In the genomic region with DNA sequence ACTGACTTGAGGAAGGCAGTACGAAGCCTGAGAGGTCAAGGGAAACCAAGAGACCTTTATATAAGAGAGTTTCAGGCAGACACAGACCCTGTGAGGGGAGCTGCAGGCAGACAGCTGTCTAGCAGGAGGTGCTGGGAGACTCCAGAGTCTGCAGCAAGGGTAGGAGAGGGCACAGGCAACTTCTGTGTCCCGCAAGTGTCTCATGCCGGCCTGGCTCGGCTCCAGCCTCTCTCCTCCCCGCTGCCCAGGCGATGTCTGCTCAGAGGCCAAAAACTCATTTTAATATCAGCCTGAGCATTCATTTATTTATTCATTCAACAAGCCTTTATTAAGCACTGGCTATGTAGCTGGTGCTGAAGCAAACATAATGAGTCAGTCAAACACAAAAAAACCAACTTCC, we compare ENCODE assay signal across 18 cellular contexts.
DNase-seq lines count a peak whose midpoint lies in the region; ATAC-seq and TF ChIP-seq lines count a peak whose summit lies in the region.
"Had no signal": no experiment of that assay in that cellular context is flagged by ENCODE, and none has a peak within 500 bp of the region (broad histone marks: within the 10 kb centered on the region; RNA-seq: fewer than 3 reads in every experiment).

No MANE protein-coding gene starts in this region.

- in situ Hi-C loops in IMR-90 (cut with MboI; ENCODE audit: low sequenced_read_pairs) = no loop called here

- H3K79me2 ChIP-seq in mesendoderm (ENCODE audit: control insufficient read depth, insufficient read depth, low read length) = peaks cover 5% of the 10 kb centered on the region

- H3K27me3 ChIP-seq in IMR-90 (ENCODE audit: control insufficient read depth, insufficient read depth, low read length) (no peaks in the 10 kb centered on the region), mesendoderm (ENCODE audit: insufficient read depth, low read length, poor library complexity) (no peaks in the 10 kb centered on the region), sigmoid colon (no peaks in the 10 kb centered on the region), WERI-Rb-1 (ENCODE audit: insufficient read depth, low read depth, severe bottlenecking) (no peaks in the 10 kb centered on the region)
- H3K27me3 ChIP-seq: SJSA1 had no signal

- H3K4me2 ChIP-seq in IMR-90 (ENCODE audit: low read depth, low read length) (no peak overlapping the region), mesendoderm (ENCODE audit: low read length) (no peak overlapping the region)

- H3K56ac ChIP-seq in IMR-90 (ENCODE audit: extremely low read depth, insufficient read depth, low read length) (no peak overlapping the region), mesendoderm (ENCODE audit: low read length) (peak overlapping the region; percentile 62)

- H4K5ac ChIP-seq in IMR-90 (ENCODE audit: low read depth, low read length) (no peak overlapping the region), mesendoderm (ENCODE audit: low read length) (no peak overlapping the region)

- intact Hi-C loops in IMR-90 (cut with micrococcal nuclease) (no loop called here), sigmoid colon (cut with DNase I) (no loop called here)

- no peak overlapping the region for H2BK20ac ChIP-seq in IMR-90 (ENCODE audit: low read depth, low read length)

- no peak overlapping the region for H2AK9ac ChIP-seq in IMR-90 (replicated peaks; ENCODE audit: low read depth, low read length, poor library complexity)

- peaks cover 77% of the 10 kb centered on the region for H4K20me1 ChIP-seq in IMR-90 (ENCODE audit: insufficient read depth, low read length)

- ATAC-seq in IMR-90 (ENCODE audit: low read depth) = peak; percentile 52
- ATAC-seq in HG03571 (IDR thresholded peaks at IDR 0.05; ENCODE audit: unreplicated experiment) = no peak
- ATAC-seq: PC-3 had no signal

- H2BK15ac ChIP-seq in IMR-90 (ENCODE audit: low read depth, low read length) = no peak overlapping the region
- H2BK15ac ChIP-seq in mesendoderm (replicated peaks; ENCODE audit: low read depth) = no peak overlapping the region

- no peak overlapping the region for H3K18ac ChIP-seq in IMR-90 (ENCODE audit: low read depth, low read length)
- no peak overlapping the region for H3K18ac ChIP-seq in mesendoderm (ENCODE audit: low read length)

- H3K9me3 ChIP-seq in IMR-90 (ENCODE audit: control insufficient read depth, insufficient read depth, low read length) = no peaks in the 10 kb centered on the region
- no peaks in the 10 kb centered on the region for H3K9me3 ChIP-seq in sigmoid colon
- no peaks in the 10 kb centered on the region for H3K9me3 ChIP-seq in WERI-Rb-1 (ENCODE audit: severe bottlenecking)
- H3K9me3 ChIP-seq: HAP-1, SJSA1 had no signal

- H3K4me1 ChIP-seq in IMR-90 (ENCODE audit: control insufficient read depth, insufficient read depth, low read length) (peaks cover 2% of the 10 kb centered on the region; the same call in 1 of the 2 replicates), mesendoderm (ENCODE audit: control insufficient read depth, low read depth, low read length) (peaks cover 8% of the 10 kb centered on the region), sigmoid colon (peaks cover 0 to 48% (median 36%) of the 10 kb centered on the region in 4 donors)
- H3K4me1 ChIP-seq: SJSA1 had no signal

- peak; percentile 12 for DNase-seq in IMR-90
- peak; percentile 24 for DNase-seq in astrocyte of the hippocampus (ENCODE audit: low read depth, low spot score)
- DNase-seq in mesendoderm = no peak
- DNase-seq in sigmoid colon = peak; percentile 65
- DNase-seq in WERI-Rb-1 = no peak
- no peak for DNase-seq in NCI-H345 treated with DMSO at 0.1 percent for 48 hours (lab: John Stamatoyannopoulos, UW; ENCODE audit: unreplicated experiment)
- DNase-seq in HEK293T (ENCODE audit: extremely low spot score) = no peak
- DNase-seq: AML-193, KBM-7, NCI-H1105 treated with DMSO at 0.1 percent for 48 hours, NCI-H1694, NCI-H2107, NCI-H524, PC-3, RPMI8226 had no signal

- H3K27ac ChIP-seq in IMR-90 (ENCODE audit: insufficient read depth, low read length) = no peak overlapping the region
- H3K27ac ChIP-seq in mesendoderm (ENCODE audit: low read depth, low read length) = no peak overlapping the region
- H3K27ac ChIP-seq in sigmoid colon = no peak overlapping the region
- H3K27ac ChIP-seq in WERI-Rb-1 = no peak overlapping the region
- H3K27ac ChIP-seq: SJSA1 had no signal

- TF ChIP-seq CTCF in IMR-90 (conservative IDR thresholded peaks at IDR 0.05; ENCODE audit: low read depth, low read length) = no peak
- TF ChIP-seq CTCF in sigmoid colon (IDR thresholded peaks at IDR 0.05) = no peak
- no peak for TF ChIP-seq CTCF in WERI-Rb-1 (IDR thresholded peaks at IDR 0.05; ENCODE audit: low read depth, low read length)

- H3K9me1 ChIP-seq in IMR-90 (ENCODE audit: insufficient read depth, low read length) = peaks cover 20% of the 10 kb centered on the region

- H3K14ac ChIP-seq in IMR-90 (replicated peaks; ENCODE audit: low read depth, low read length) = no peak overlapping the region

- H2BK120ac ChIP-seq in IMR-90 (ENCODE audit: low read depth, low read length) = no peak overlapping the region
- no peak overlapping the region for H2BK120ac ChIP-seq in mesendoderm (ENCODE audit: low read depth, low read length)

- H3K23ac ChIP-seq in IMR-90 (ENCODE audit: low read depth, low read length) (peak overlapping the region; percentile 56; the same call in 1 of the 2 replicates), mesendoderm (ENCODE audit: low read length) (no peak overlapping the region)

- dilution Hi-C loops in IMR-90 (cut with HindIII; ENCODE audit: low sequenced_read_pairs, unreplicated experiment) = no loop called here

- peaks cover 50 to 79% of the 10 kb centered on the region in 2 experiments for H3K79me1 ChIP-seq in IMR-90 (ENCODE audit: low read depth in 1 of 2, low read length in 2 of 2)
- H3K79me1 ChIP-seq in mesendoderm (ENCODE audit: low read length) = peaks cover 7% of the 10 kb centered on the region

- H3K4ac ChIP-seq in IMR-90 (ENCODE audit: low read depth, low read length) (no peak overlapping the region), mesendoderm (ENCODE audit: low read depth, low read length) (no peak overlapping the region)

- H2BK5ac ChIP-seq in IMR-90 (ENCODE audit: low read depth, low read length, poor library complexity, severe bottlenecking) (no peak overlapping the region), mesendoderm (ENCODE audit: low read length) (no peak overlapping the region)

- H4K8ac ChIP-seq in IMR-90 (ENCODE audit: low read depth in 2 of 2, low read length in 2 of 2) = no peak overlapping the region
- H4K8ac ChIP-seq in mesendoderm (ENCODE audit: low read depth, low read length) = no peak overlapping the region

- no peak for TF ChIP-seq POLR2A in IMR-90 (IDR thresholded peaks at IDR 0.05; ENCODE audit: low read depth, low read length)
- TF ChIP-seq POLR2A in sigmoid colon (IDR thresholded peaks at IDR 0.05) = no peak

- H2AK5ac ChIP-seq in IMR-90 (ENCODE audit: low read depth, low read length) (no peak overlapping the region), mesendoderm (ENCODE audit: low read length) (no peak overlapping the region)

- H3K4me3 ChIP-seq in IMR-90 (ENCODE audit: insufficient read depth, low read depth, low read length) = no peak overlapping the region
- H3K4me3 ChIP-seq in mesendoderm (ENCODE audit: low read length) = no peak overlapping the region
- H3K4me3 ChIP-seq in sigmoid colon = no peak overlapping the region
- H3K4me3 ChIP-seq in WERI-Rb-1 (ENCODE audit: low read depth, low read length) = no peak overlapping the region
- H3K4me3 ChIP-seq: HAP-1, SJSA1 had no signal

- CTCF ChIA-PET in IMR-90 (lab: Yijun Ruan, JAX) = no interaction called here
- CTCF ChIA-PET in HEK293T (lab: Yijun Ruan, JAX) = interaction anchor here (0.7 kb wide), 1 partner anchor 16 kb away, joined by 3 read pairs; no protein-coding TSS in a partner anchor

- no peak overlapping the region for H4K91ac ChIP-seq in IMR-90 (ENCODE audit: insufficient read depth, low read depth, low read length)

- H3K36me3 ChIP-seq in IMR-90 (ENCODE audit: control insufficient read depth, insufficient read depth, low read length) = peaks cover 57% of the 10 kb centered on the region
- no peaks in the 10 kb centered on the region for H3K36me3 ChIP-seq in mesendoderm (ENCODE audit: control insufficient read depth, insufficient read depth, low read length)
- peaks cover 9 to 49% (median 17%) of the 10 kb centered on the region in 4 donors for H3K36me3 ChIP-seq in sigmoid colon
- H3K36me3 ChIP-seq in WERI-Rb-1 = peaks cover 72% of the 10 kb centered on the region

- H3K9ac ChIP-seq in IMR-90 (ENCODE audit: low read depth, low read length) (no peak overlapping the region), mesendoderm (ENCODE audit: low read length) (peak overlapping the region; percentile 9)

- no TSS peak for BruUV-seq in IMR-90 (replicated peaks; lab: Mats Ljungman, UMichigan)

- 20% methylated on average over 1 of the region's 6 CpGs; no CpG with 5 or more reads in 1 of the 2 experiments for WGBS in IMR-90 (ENCODE audit: extremely low coverage in 2 of 2, insufficient read length in 1 of 2), 2 experiments
- no CpG with 5 or more reads among the region's 6 CpGs for WGBS in mesendoderm (ENCODE audit: extremely low coverage, insufficient coverage, low lambda C conversion rate)
- 87 to 89% methylated on average over 6 of the region's 6 CpGs for WGBS in sigmoid colon, 2 donors

- no peak for TF ChIP-seq RAD21 in IMR-90 (IDR thresholded peaks at IDR 0.05; ENCODE audit: low read length)

- POLR2A ChIA-PET in IMR-90 (lab: Charles Lee; ENCODE audit: unreplicated experiment) = no interaction called here
- POLR2A ChIA-PET in HEK293T (lab: Yijun Ruan, JAX) = no interaction called here

- peak overlapping the region; percentile 18 for H2AFZ ChIP-seq in IMR-90 (replicated peaks; ENCODE audit: low read length, poor library complexity)

- TF ChIP-seq EP300 in sigmoid colon (IDR thresholded peaks at IDR 0.05) = no peak

TF ChIP-seq in IMR-90, 13 proteins besides CTCF, POLR2A, EP300 and RAD21 (continues in another document):
- TF ChIP-seq CEBPB (IDR thresholded peaks at IDR 0.05; ENCODE audit: low read depth, low read length) = no peak
- TF ChIP-seq RCOR1 (IDR thresholded peaks at IDR 0.05; ENCODE audit: insufficient replicate concordance, low read length) = no peak
- no peak for TF ChIP-seq CHD1 (IDR thresholded peaks at IDR 0.05; ENCODE audit: low read depth, low read length)
- no peak for TF ChIP-seq MAFK (IDR thresholded peaks at IDR 0.05; ENCODE audit: low read depth, low read length)
- no peak for TF ChIP-seq RFX5 (IDR thresholded peaks at IDR 0.05; ENCODE audit: low read depth, low read length)
- no peak for TF ChIP-seq MAZ (IDR thresholded peaks at IDR 0.05; ENCODE audit: borderline replicate concordance, low read depth, low read length)

TF ChIP-seq in HEK293T, 16 proteins besides CTCF, POLR2A, EP300 and RAD21 (continues in another document):
- TF ChIP-seq HDGF (IDR thresholded peaks at IDR 0.05; ENCODE audit: borderline replicate concordance) (no peak), L3MBTL2 (conservative IDR thresholded peaks at IDR 0.05) (no peak), SP1 (IDR thresholded peaks at IDR 0.05) (no peak), LEF1 (IDR thresholded peaks at IDR 0.05; ENCODE audit: borderline replicate concordance) (no peak), FOXK2 (IDR thresholded peaks at IDR 0.05) (no peak), FOXA1 (IDR thresholded peaks at IDR 0.05) (no peak)

Comparison
In these comparisons a context has a peak if more than half of its experiments do, and no peak if none do; other contexts are left out.
1. DNase-seq: peak in IMR-90 (single experiment), astrocyte of the hippocampus (single experiment) and sigmoid colon (single experiment); none in mesendoderm (single experiment), WERI-Rb-1 (single experiment), NCI-H345 treated with DMSO at 0.1 percent for 48 hours (single experiment) and HEK293T (single experiment).